Comparison of ENCODE assay signal across 29 cellular contexts in the genomic region with DNA sequence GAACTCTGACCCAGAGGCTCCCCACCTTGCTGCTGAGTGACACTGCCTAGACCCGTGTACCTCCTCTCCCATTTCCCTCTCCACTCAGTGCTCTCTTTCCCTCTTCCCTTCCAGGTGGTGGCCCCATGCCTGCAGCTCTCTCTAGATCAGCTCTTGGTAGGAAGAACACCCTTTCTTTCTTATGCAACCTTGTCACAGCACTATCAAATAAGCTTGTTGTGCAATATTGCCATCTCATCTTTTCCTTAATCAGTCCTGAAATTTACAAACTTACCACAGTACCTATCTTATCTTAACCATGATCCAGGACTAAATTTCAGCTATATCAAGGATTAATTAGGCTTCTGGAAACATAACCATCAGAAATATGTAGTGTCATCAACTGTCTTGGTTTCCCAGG.
"Had no signal": no experiment of that assay in that cellular context is flagged by ENCODE, and none has a peak within 500 bp of the region (broad histone marks: within the 10 kb centered on the region; RNA-seq: fewer than 3 reads in every experiment).

No MANE protein-coding gene starts in this region.

- H3K9me3 ChIP-seq: gastrocnemius medialis, mucosa of descending colon, neutrophil, right lobe of liver, thoracic aorta, tibial nerve, upper lobe of left lung had no signal

- H3K36me3 Mint-ChIP-seq: memory B cell; mesothelial cell of epicardium; naive B cell; natural killer cell treated with Interleukin-12 subunit alpha and Interleukin-12 subunit beta and Interleukin-15 and Interleukin-18, amount 100 ng/mL, for 72 hours; stimulated activated naive B cell treated with anti-CD40 and anti-IgM and Interleukin-4, amounts not matched to agents 10 μg/mL and 1 μg/mL and 100 μg/mL, for 72 hours had no signal

- FAIRE-seq: colon, endometrium, small intestine, urothelium cell line had no signal

- H3K27ac Mint-ChIP-seq: dendritic cell treated with granulocyte-macrophage colony-stimulating factor and Interleukin-4, amounts not matched to agents 40 ng/mL and 50 ng/mL, for 4 days; memory B cell; mesothelial cell of epicardium; natural killer cell treated with Interleukin-12 subunit alpha and Interleukin-12 subunit beta and Interleukin-15 and Interleukin-18, amount 100 ng/mL, for 72 hours; progenitor cell of endocrine pancreas; stimulated activated naive B cell treated with anti-CD40 and anti-IgM and Interleukin-4, amounts not matched to agents 10 μg/mL and 1 μg/mL and 100 μg/mL, for 72 hours; stimulated activated naive CD8-positive, alpha-beta T cell treated with anti-CD3 and anti-CD28 coated beads, Interleukin-15, Interleukin-2, amounts not matched to agents 100 ng/mL and 50 ng/mL, for 24 hours had no signal

- H3K27me3 Mint-ChIP-seq: stimulated activated naive CD8-positive, alpha-beta T cell treated with anti-CD3 and anti-CD28 coated beads, Interleukin-15, Interleukin-2, amounts not matched to agents 100 ng/mL and 50 ng/mL, for 24 hours had no signal

- H3K27ac ChIP-seq: epithelial cell of prostate, gastrocnemius medialis, neutrophil, parathyroid adenoma, right lobe of liver, thoracic aorta, tibial nerve, upper lobe of left lung had no signal

- H3K9me3 Mint-ChIP-seq: dendritic cell treated with granulocyte-macrophage colony-stimulating factor and Interleukin-4, amounts not matched to agents 40 ng/mL and 50 ng/mL, for 4 days; memory B cell; mesothelial cell of epicardium; naive B cell; natural killer cell treated with Interleukin-12 subunit alpha and Interleukin-12 subunit beta and Interleukin-15 and Interleukin-18, amount 100 ng/mL, for 72 hours; neural crest cell; stimulated activated naive B cell treated with anti-CD40 and anti-IgM and Interleukin-4, amounts not matched to agents 10 μg/mL and 1 μg/mL and 100 μg/mL, for 72 hours; stimulated activated naive CD8-positive, alpha-beta T cell treated with anti-CD3 and anti-CD28 coated beads, Interleukin-15, Interleukin-2, amounts not matched to agents 100 ng/mL and 50 ng/mL, for 24 hours had no signal

- H3K4me1 Mint-ChIP-seq: memory B cell, mesothelial cell of epicardium, naive B cell had no signal

- H3K79me2 ChIP-seq: parathyroid adenoma had no signal

- H3K9ac ChIP-seq: parathyroid adenoma had no signal

- H3K4me3 ChIP-seq: gastrocnemius medialis, lung, mucosa of descending colon, right lobe of liver, thoracic aorta, tibial nerve, upper lobe of left lung had no signal

- H3K4me1 ChIP-seq: gastrocnemius medialis, parathyroid adenoma, upper lobe of left lung had no signal

- H3K4me3 Mint-ChIP-seq: dendritic cell treated with granulocyte-macrophage colony-stimulating factor and Interleukin-4, amounts not matched to agents 40 ng/mL and 50 ng/mL, for 4 days; memory B cell; mesothelial cell of epicardium; naive B cell; natural killer cell treated with Interleukin-12 subunit alpha and Interleukin-12 subunit beta and Interleukin-15 and Interleukin-18, amount 100 ng/mL, for 72 hours; neural crest cell; stimulated activated naive B cell treated with anti-CD40 and anti-IgM and Interleukin-4, amounts not matched to agents 10 μg/mL and 1 μg/mL and 100 μg/mL, for 72 hours; stimulated activated naive CD8-positive, alpha-beta T cell treated with anti-CD3 and anti-CD28 coated beads, Interleukin-15, Interleukin-2, amounts not matched to agents 100 ng/mL and 50 ng/mL, for 24 hours had no signal

- ATAC-seq: esophagus mucosa; gastrocnemius medialis; mucosa of descending colon; natural killer cell treated with Interleukin-12 subunit alpha and Interleukin-12 subunit beta and Interleukin-15 and Interleukin-18, amount 100 ng/mL, for 72 hours; stimulated activated naive B cell treated with anti-CD40 and anti-IgM and Interleukin-4, amounts not matched to agents 10 μg/mL and 1 μg/mL and 100 μg/mL, for 72 hours had no signal

- H3K27me3 ChIP-seq: gastrocnemius medialis, neutrophil, right lobe of liver, tibial nerve, upper lobe of left lung had no signal

- DNase-seq: effector memory CD4-positive, alpha-beta T cell; foreskin fibroblast; gastrocnemius medialis; head of caudate nucleus; mucosa of descending colon; naive B cell; right lobe of liver; small intestine; stimulated activated CD4-positive, alpha-beta T cell treated with anti-CD3 and anti-CD28 coated beads, Interleukin-15, amount 100 ng/mL, for 24 hours; stimulated activated CD4-positive, alpha-beta T cell treated with anti-CD3 and anti-CD28 coated beads, Interleukin-2, amount 100 ng/mL, for 48 hours; stimulated activated naive B cell treated with anti-CD40 and anti-IgM and Interleukin-4, amounts not matched to agents 10 μg/mL and 1 μg/mL and 100 μg/mL, for 72 hours; upper lobe of left lung had no signal

- H3K36me3 ChIP-seq: gastrocnemius medialis, neutrophil, right lobe of liver, thoracic aorta, tibial nerve, upper lobe of left lung had no signal

- H2AFZ ChIP-seq: parathyroid adenoma had no signal
